ENCODE assay signal across 8 cellular contexts in the genomic region with DNA sequence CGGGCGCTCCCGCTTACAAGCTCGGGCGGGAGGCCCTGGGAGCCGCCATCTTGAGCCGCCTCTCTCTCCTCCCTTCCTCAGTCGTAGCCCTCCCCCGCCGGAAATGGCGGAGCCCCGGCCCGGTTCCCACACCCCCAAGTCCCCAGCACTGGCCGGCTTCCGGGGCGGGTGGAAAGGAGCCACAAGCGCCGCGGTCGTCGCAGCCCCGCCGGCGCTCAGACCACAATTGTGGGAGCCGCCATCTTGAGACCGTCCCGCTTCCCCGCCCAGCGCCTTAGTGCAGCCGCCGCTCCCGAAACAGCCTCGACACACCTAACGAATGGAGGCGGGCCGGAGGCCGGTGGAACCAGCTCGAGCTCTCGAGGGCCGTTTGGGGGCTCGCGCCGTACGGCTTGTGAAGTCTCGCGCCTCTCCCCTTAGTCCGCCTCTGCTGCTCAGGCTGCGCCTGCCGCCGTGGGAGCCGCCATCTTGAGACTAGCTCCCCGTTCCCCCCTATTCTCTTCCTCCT. TPM values are rescaled to one million over a fixed set of nuclear protein-coding genes. Genes with fewer than 3 reads are reported as not detected.
DNase-seq lines count a peak whose midpoint lies in the region; ATAC-seq and FAIRE-seq lines count a peak whose summit lies in the region.

No MANE protein-coding gene starts in this region.

- ATAC-seq in GM18870 (IDR thresholded peaks at IDR 0.05; ENCODE audit: unreplicated experiment) (peak; percentile 30), HG03139 (IDR thresholded peaks at IDR 0.05; ENCODE audit: unreplicated experiment) (peak; percentile 26), left lobe of liver (peak; percentile 67)

- in situ Hi-C loops in ACHN (cut with HindIII; ENCODE audit: low pct_ligation_motif_present, low pct_unique_long_range_greater_than_20kb, low sequenced_read_pairs), result no loop called here

- peak; percentile 76 for DNase-seq in ACHN
- peak; percentile 70 for DNase-seq in NCI-H446 treated with DMSO at 0.1 percent for 48 hours (lab: John Stamatoyannopoulos, UW)
- DNase-seq in activated CD4-positive, alpha-beta T cell treated with anti-CD3 and anti-CD28 coated beads for 48 hours, result peak; percentile 91
- DNase-seq in left lobe of liver (ENCODE audit: low spot score), result peak; percentile 87
- DNase-seq in stimulated activated CD4-positive, alpha-beta T cell treated with anti-CD3 and anti-CD28 coated beads, Interleukin-2, amount 100 ng/mL, for 24 hours, result peak; percentile 85 to 86

- peak; percentile 88 for FAIRE-seq in colon (lab: Jason Lieb, UNC)

RNA-seq across cellular contexts. Expression of a gene that starts 0.4 kb away (rescaled TPM):
- total RNA-seq in left lobe of liver, result 17.2 TPM

RNA-seq across cellular contexts. Expression of a gene that starts 1.4 kb away (rescaled TPM):
- total RNA-seq in left lobe of liver, result 11.6 TPM

RNA-seq across cellular contexts. Expression of a gene that starts 26.7 kb away (rescaled TPM):
- total RNA-seq in left lobe of liver, result 5.5 TPM

RNA-seq across cellular contexts. Expression of a gene that starts 36.3 kb away (rescaled TPM):
- total RNA-seq in left lobe of liver, result 38.0 TPM

RNA-seq across cellular contexts. Expression of a gene that starts 45.1 kb away (rescaled TPM):
- 8.1 TPM for total RNA-seq in left lobe of liver

Comparison
In these comparisons a context has a peak if more than half of its experiments do, and no peak if none do; other contexts are left out.
1. Peak in every context shown above with its lines: DNase-seq and ATAC-seq.